9 cellular contexts compared by ENCODE assay signal in genomic region chr7:2521952-2522591, GRCh38. TPM values are rescaled to one million over a fixed set of nuclear protein-coding genes. Genes with fewer than 3 reads are reported as not detected.
A peak's percentile ranks its signal among the peaks of the same experiment; 100 is the strongest.
DNase-seq lines count a peak whose midpoint lies in the region; ATAC-seq, FAIRE-seq and TF ChIP-seq lines count a peak whose summit lies in the region.
"Had no signal": no experiment of that assay in that cellular context is flagged by ENCODE, and none has a peak within 500 bp of the region (broad histone marks: within the 10 kb centered on the region; RNA-seq: fewer than 3 reads in every experiment).

No MANE protein-coding gene starts in this region.

- H3K27ac ChIP-seq in liver (ENCODE audit: low read depth in 1 of 2, low read length in 2 of 2), result no peak overlapping the region

- intact Hi-C loops in sciatic nerve (cut with DNase I), result no loop called here

- CTCF ChIA-PET in HEK293T (lab: Yijun Ruan, JAX), result no interaction called here

- DNase-seq in GM19239 (ENCODE audit: insufficient read length, low spot score) (no peak), T follicular helper cell (ENCODE audit: low read depth) (peak; percentile 52), amniotic epithelial cell (ENCODE audit: low read depth) (peak; percentile 62), cerebellum (ENCODE audit: low spot score) (no peak), sciatic nerve (ENCODE audit: low spot score) (no peak), HEK293T (ENCODE audit: extremely low spot score) (no peak)
- DNase-seq in stimulated activated CD8-positive, alpha-beta memory T cell treated with anti-CD3 and anti-CD28 coated beads, Interleukin-2, amount 100 ng/mL, for 48 hours (ENCODE audit: low read depth in 2 of 2), result peak; percentile 67 to 69

- no peak for ATAC-seq in sciatic nerve

- H3K27me3 ChIP-seq in liver (ENCODE audit: control insufficient read depth in 4 of 4, insufficient read depth in 4 of 4, low read length in 3 of 4), result no peaks in the 10 kb centered on the region

- no peak for TF ChIP-seq RAD21 in liver (IDR thresholded peaks at IDR 0.05)

- no peak overlapping the region for H3K9ac ChIP-seq in liver (ENCODE audit: low read depth in 1 of 2, low read length in 2 of 2)

- peak overlapping the region in 1 of 3 donors; percentile 59 for H3K4me3 ChIP-seq in liver (ENCODE audit: low read depth in 1 of 3, low read length in 3 of 3)

- POLR2A ChIA-PET in HEK293T (lab: Yijun Ruan, JAX), result no interaction called here

- no peaks in the 10 kb centered on the region for H3K9me3 ChIP-seq in liver (ENCODE audit: control insufficient read depth in 4 of 4, low read length in 3 of 4)

- peaks cover 2 to 32% (median 11%) of the 10 kb centered on the region in 4 donors for H3K4me1 ChIP-seq in liver (ENCODE audit: control insufficient read depth in 4 of 4, insufficient read depth in 4 of 4, low read length in 3 of 4)

- WGBS in liver, result 16% methylated on average over 17 of the region's 17 CpGs

- H3K36me3 ChIP-seq in liver (ENCODE audit: control insufficient read depth in 4 of 4, insufficient read depth in 3 of 4, low read depth in 1 of 4, low read length in 3 of 4), result no peaks in the 10 kb centered on the region

- FAIRE-seq in GM19239 (lab: Jason Lieb, UNC), result peak; percentile 75

- no peak for TF ChIP-seq CTCF in liver (IDR thresholded peaks at IDR 0.05; ENCODE audit: low read depth, low read length, missing input control)

TF ChIP-seq in liver, 16 proteins besides CTCF, POLR2A, EP300 and RAD21:
- TF ChIP-seq HNF4G (IDR thresholded peaks at IDR 0.05) (no peak), NR2F2 (IDR thresholded peaks at IDR 0.05) (peak; percentile 15)

TF ChIP-seq in HEK293T, 16 proteins besides CTCF, POLR2A, EP300 and RAD21:
- no peak for TF ChIP-seq NFRKB (IDR thresholded peaks at IDR 0.05)
- TF ChIP-seq CTBP1 (IDR thresholded peaks at IDR 0.05; ENCODE audit: borderline replicate concordance), result no peak
- TF ChIP-seq FOXA1 (IDR thresholded peaks at IDR 0.05), result no peak
- TF ChIP-seq SP1 (IDR thresholded peaks at IDR 0.05), result no peak
- no peak for TF ChIP-seq ELF4 (IDR thresholded peaks at IDR 0.05)
- TF ChIP-seq FOXM1 (IDR thresholded peaks at IDR 0.05; ENCODE audit: borderline replicate concordance), result no peak
- TF ChIP-seq ARNT (IDR thresholded peaks at IDR 0.05), result no peak
- no peak for TF ChIP-seq BHLHE40 (IDR thresholded peaks at IDR 0.05; ENCODE audit: borderline replicate concordance)
- TF ChIP-seq, protein P1, sequence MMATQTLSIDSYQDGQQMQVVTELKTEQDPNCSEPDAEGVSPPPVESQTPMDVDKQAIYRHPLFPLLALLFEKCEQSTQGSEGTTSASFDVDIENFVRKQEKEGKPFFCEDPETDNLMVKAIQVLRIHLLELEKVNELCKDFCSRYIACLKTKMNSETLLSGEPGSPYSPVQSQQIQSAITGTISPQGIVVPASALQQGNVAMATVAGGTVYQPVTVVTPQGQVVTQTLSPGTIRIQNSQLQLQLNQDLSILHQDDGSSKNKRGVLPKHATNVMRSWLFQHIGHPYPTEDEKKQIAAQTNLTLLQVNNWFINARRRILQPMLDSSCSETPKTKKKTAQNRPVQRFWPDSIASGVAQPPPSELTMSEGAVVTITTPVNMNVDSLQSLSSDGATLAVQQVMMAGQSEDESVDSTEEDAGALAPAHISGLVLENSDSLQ (IDR thresholded peaks at IDR 0.05), result no peak
- no peak for TF ChIP-seq ZNF384 (IDR thresholded peaks at IDR 0.05)
- no peak for TF ChIP-seq L3MBTL2 (conservative IDR thresholded peaks at IDR 0.05)
- no peak for TF ChIP-seq FOXK2 (IDR thresholded peaks at IDR 0.05)
- TF ChIP-seq SUZ12 (IDR thresholded peaks at IDR 0.05), result no peak
- no peak for TF ChIP-seq LEF1 (IDR thresholded peaks at IDR 0.05; ENCODE audit: borderline replicate concordance)

RNA-seq across cellular contexts. Expression of gene LFNG, which starts 2.5 kb away (rescaled TPM):
- total RNA-seq in liver (1 to 10 TPM; 2.8 to 2.9 TPM), cerebellum (31.3 TPM), sciatic nerve (20.1 TPM)
- 1 to 10 TPM in 1 of 2 donors, under 1 TPM in 1; 0.22 to 2.4 TPM for polyA plus RNA-seq in liver

RNA-seq across cellular contexts. Expression of gene BRAT1, which starts 33.3 kb away (rescaled TPM):
- total RNA-seq in liver (10 to 100 TPM; 16.5 to 20.7 TPM), cerebellum (17.4 TPM), sciatic nerve (22.0 TPM)
- 10 to 100 TPM in 1 of 2 donors, 1 to 10 TPM in 1; 10.0 to 16.9 TPM for polyA plus RNA-seq in liver

RNA-seq across cellular contexts. Expression of gene IQCE, which starts 36.7 kb away (rescaled TPM):
- total RNA-seq in liver (1 to 10 TPM; 2.6 to 5.9 TPM), cerebellum (18.9 TPM), sciatic nerve (21.4 TPM)
- 1 to 10 TPM; 2.1 to 4.6 TPM for polyA plus RNA-seq in liver

RNA-seq across cellular contexts. Expression of gene GRIFIN, which starts 45.9 kb away (rescaled TPM):
- not detected for total RNA-seq in liver
- not detected for polyA plus RNA-seq in liver
- total RNA-seq in cerebellum, result not detected
- not detected for total RNA-seq in sciatic nerve
- total RNA-seq: SK-MEL-5 had no signal

Comparison
In these comparisons a context has a peak if more than half of its experiments do, and no peak if none do; other contexts are left out.
1. DNase-seq: peak in T follicular helper cell (single experiment), amniotic epithelial cell (single experiment) and stimulated activated CD8-positive, alpha-beta memory T cell treated with anti-CD3 and anti-CD28 coated beads, Interleukin-2, amount 100 ng/mL, for 48 hours (2 of 2); none in GM19239 (single experiment), cerebellum (single experiment), sciatic nerve (single experiment) and HEK293T (single experiment).